Comparison of ENCODE assay signal across 21 cellular contexts in the genomic region with DNA sequence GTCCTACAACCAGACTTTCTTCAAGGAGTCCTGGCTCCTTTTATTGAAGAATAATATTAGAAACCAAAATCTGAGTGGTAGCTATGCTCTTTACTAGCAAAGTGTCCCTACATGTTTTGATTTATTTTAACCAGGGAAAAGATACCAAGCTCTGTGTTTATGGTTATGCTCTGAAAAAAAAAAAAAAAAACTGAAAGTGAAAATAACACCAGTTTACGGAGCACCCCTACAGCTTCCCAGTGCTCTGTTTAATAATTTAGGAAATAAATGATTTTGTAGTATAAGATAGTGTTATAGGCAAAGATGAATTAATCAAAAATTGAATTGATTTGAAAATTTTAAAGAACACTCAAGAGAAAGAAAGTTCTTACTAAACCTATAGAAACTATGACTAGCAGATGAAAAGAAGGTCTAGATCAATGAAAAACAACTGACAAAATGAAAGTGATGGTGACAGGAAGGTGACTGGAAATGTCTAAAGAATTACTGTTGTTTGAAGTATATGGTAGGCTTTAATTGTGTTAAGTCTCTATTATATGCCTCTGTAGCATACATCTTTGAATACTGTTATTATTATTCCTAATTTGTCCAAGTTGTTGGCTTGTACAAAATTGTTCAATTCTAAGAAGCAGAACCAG.
A peak's percentile ranks its signal among the peaks of the same experiment; 100 is the strongest.
DNase-seq lines count a peak whose midpoint lies in the region; ATAC-seq and TF ChIP-seq lines count a peak whose summit lies in the region.
"Had no signal": no experiment of that assay in that cellular context is flagged by ENCODE, and none has a peak within 500 bp of the region (broad histone marks: within the 10 kb centered on the region; RNA-seq: fewer than 3 reads in every experiment).

No MANE protein-coding gene starts in this region.

- H3K36me3 ChIP-seq in GM06990 (ENCODE audit: control insufficient read depth, insufficient read depth, low read length) (no peaks in the 10 kb centered on the region), OCI-LY7 (ENCODE audit: insufficient read depth, low read length) (no peaks in the 10 kb centered on the region; the same call in 1 of the 2 replicates)
- H3K36me3 ChIP-seq: BLaER1, HAP-1 had no signal

- intact Hi-C loops in OCI-LY7 (cut with micrococcal nuclease; ENCODE audit: unreplicated experiment) (no loop called here), natural killer cell (cut with micrococcal nuclease) (no loop called here)
- intact Hi-C loops in CD4-positive, alpha-beta T cell (cut with DNase I, micrococcal nuclease) = no loop called here

- CTCF ChIA-PET in OCI-LY7 (lab: Charles Lee; ENCODE audit: unreplicated experiment) = no interaction called here
- CTCF ChIA-PET in CD4-positive, alpha-beta T cell (lab: Charles Lee) = no interaction called here

- POLR2A ChIA-PET in OCI-LY7 (lab: Charles Lee) = no interaction called here
- POLR2A ChIA-PET in CD4-positive, alpha-beta T cell (lab: Charles Lee) = no interaction called here

- DNase-seq in GM06990 (ENCODE audit: extremely low read depth, insufficient read length) (no peak), OCI-LY7 (ENCODE audit: low spot score) (no peak), SK-N-DZ (ENCODE audit: low spot score) (no peak), natural killer cell (no peak)
- DNase-seq in CD4-positive, alpha-beta T cell = no peak
- no peak for DNase-seq in effector CD8-positive, alpha-beta T cell (lab: John Stamatoyannopoulos, UW)
- DNase-seq: Caco-2; CD4-positive, alpha-beta memory T cell; DMS 273 treated with DMSO at 0.1 percent for 48 hours; GM23248; KG1; NCI-H1436; NCI-H187 treated with DMSO at 0.1 percent for 48 hours; NCI-H2107; NCI-H446 treated with DMSO at 0.1 percent for 48 hours; NCI-H526 treated with DMSO at 0.1 percent for 48 hours had no signal

- H2AFZ ChIP-seq in OCI-LY7 (ENCODE audit: low read length) = peak overlapping the region; percentile 60; the same call in 1 of the 2 replicates
- H2AFZ ChIP-seq: GM23248 had no signal

- no peaks in the 10 kb centered on the region for H3K4me1 ChIP-seq in OCI-LY7 (ENCODE audit: insufficient read depth, low read length, poor library complexity, severe bottlenecking)
- H3K4me1 ChIP-seq: BLaER1, Caco-2, HAP-1 had no signal

- no peak overlapping the region for H3K27ac ChIP-seq in OCI-LY7 (ENCODE audit: low read depth, low read length, poor library complexity, severe bottlenecking)
- no peak overlapping the region for H3K27ac ChIP-seq in CD4-positive, alpha-beta T cell (ENCODE audit: low read depth, low read length)
- H3K27ac ChIP-seq: BLaER1, GM23248 had no signal

- H4K20me1 ChIP-seq in OCI-LY7 (ENCODE audit: insufficient read depth, low read length) = no peaks in the 10 kb centered on the region
- H4K20me1 ChIP-seq: BLaER1 had no signal

- no peaks in the 10 kb centered on the region for H3K9me2 ChIP-seq in OCI-LY7 (ENCODE audit: insufficient read depth, low read length)

- H3K9me3 Mint-ChIP-seq in CD4-positive, alpha-beta T cell = peaks cover 4% of the 10 kb centered on the region
- peaks cover 9% of the 10 kb centered on the region in 2 donors for H3K9me3 Mint-ChIP-seq in natural killer cell
- H3K9me3 Mint-ChIP-seq: T-helper 1 cell treated with Interleukin-12 subunit alpha and Interleukin-12 subunit beta and Interleukin-4 antibody, amounts not matched to agents 30 μg/mL and 1 μg/mL, for 36 hours had no signal

- no peak overlapping the region for H3K4me2 ChIP-seq in OCI-LY7 (ENCODE audit: low read length)
- H3K4me2 ChIP-seq: BLaER1 had no signal

- H3K27ac Mint-ChIP-seq in CD4-positive, alpha-beta T cell = no peak overlapping the region
- H3K27ac Mint-ChIP-seq in natural killer cell = no peak overlapping the region
- H3K27ac Mint-ChIP-seq: T-helper 1 cell treated with Interleukin-12 subunit alpha and Interleukin-12 subunit beta and Interleukin-4 antibody, amounts not matched to agents 30 μg/mL and 1 μg/mL, for 36 hours had no signal

- no peaks in the 10 kb centered on the region for H3K27me3 Mint-ChIP-seq in CD4-positive, alpha-beta T cell
- no peaks in the 10 kb centered on the region for H3K27me3 Mint-ChIP-seq in natural killer cell (ENCODE audit: low read depth in 2 of 2)
- H3K27me3 Mint-ChIP-seq: CD4-positive, alpha-beta memory T cell had no signal

- H3K9me3 ChIP-seq in OCI-LY7 (ENCODE audit: low read length) = 0 out of 2 replicates have a peak, but pooled peaks cover 4% of the 10 kb centered on the region
- no peaks in the 10 kb centered on the region for H3K9me3 ChIP-seq in CD4-positive, alpha-beta T cell (ENCODE audit: control insufficient read depth, low read length)
- H3K9me3 ChIP-seq: Caco-2, HAP-1 had no signal

- ATAC-seq in HG03439 (IDR thresholded peaks at IDR 0.05; ENCODE audit: unreplicated experiment) (peak; percentile 59), natural killer cell (no peak)
- no peak for ATAC-seq in CD4-positive, alpha-beta T cell (ENCODE audit: poor library complexity)
- ATAC-seq: Panc1 had no signal

- TF ChIP-seq CTCF in GM06990 (IDR thresholded peaks at IDR 0.05; ENCODE audit: insufficient read depth, low read length, poor library complexity, severe bottlenecking) = no peak
- no peak for TF ChIP-seq CTCF in OCI-LY7 (conservative IDR thresholded peaks at IDR 0.05; ENCODE audit: low read length)
- no peak for TF ChIP-seq CTCF in CD4-positive, alpha-beta T cell (IDR thresholded peaks at IDR 0.05)
- no peak for TF ChIP-seq CTCF in natural killer cell (IDR thresholded peaks at IDR 0.05)

- BruUV-seq in OCI-LY7 (replicated peaks; lab: Mats Ljungman, UMichigan) = no TSS peak

- H3K4me3 Mint-ChIP-seq in CD4-positive, alpha-beta T cell = no peak overlapping the region
- H3K4me3 Mint-ChIP-seq in natural killer cell = no peak overlapping the region
- H3K4me3 Mint-ChIP-seq: CD4-positive, alpha-beta memory T cell; T-helper 1 cell treated with Interleukin-12 subunit alpha and Interleukin-12 subunit beta and Interleukin-4 antibody, amounts not matched to agents 30 μg/mL and 1 μg/mL, for 36 hours had no signal

- H3K79me2 ChIP-seq in OCI-LY7 (ENCODE audit: insufficient read depth, low read depth, low read length) = no peaks in the 10 kb centered on the region

- H3K36me3 Mint-ChIP-seq in CD4-positive, alpha-beta T cell (ENCODE audit: low read depth) = no peaks in the 10 kb centered on the region
- no peaks in the 10 kb centered on the region for H3K36me3 Mint-ChIP-seq in natural killer cell
- H3K36me3 Mint-ChIP-seq: CD4-positive, alpha-beta memory T cell had no signal

- H3K4me1 Mint-ChIP-seq in CD4-positive, alpha-beta T cell (ENCODE audit: low read depth) = no peaks in the 10 kb centered on the region
- H3K4me1 Mint-ChIP-seq in natural killer cell = no peaks in the 10 kb centered on the region
- H3K4me1 Mint-ChIP-seq: CD4-positive, alpha-beta memory T cell had no signal

- no peaks in the 10 kb centered on the region for H3K27me3 ChIP-seq in GM06990 (replicated peaks; ENCODE audit: control insufficient read depth, insufficient read depth, low read length)
- no peaks in the 10 kb centered on the region for H3K27me3 ChIP-seq in CD4-positive, alpha-beta T cell (ENCODE audit: control insufficient read depth, insufficient read depth, low read length)
- H3K27me3 ChIP-seq: BLaER1 had no signal

- H3K4me3 ChIP-seq in GM06990 (replicated peaks; ENCODE audit: low read depth, low read length) = peak overlapping the region; percentile 18; the same call in 1 of the 2 replicates
- H3K4me3 ChIP-seq in OCI-LY7 (ENCODE audit: low read depth, low read length, poor library complexity, severe bottlenecking) = no peak overlapping the region
- H3K4me3 ChIP-seq: BLaER1, GM23248, HAP-1 had no signal
